ENCODE assay signal across 14 cellular contexts in the genomic region with DNA sequence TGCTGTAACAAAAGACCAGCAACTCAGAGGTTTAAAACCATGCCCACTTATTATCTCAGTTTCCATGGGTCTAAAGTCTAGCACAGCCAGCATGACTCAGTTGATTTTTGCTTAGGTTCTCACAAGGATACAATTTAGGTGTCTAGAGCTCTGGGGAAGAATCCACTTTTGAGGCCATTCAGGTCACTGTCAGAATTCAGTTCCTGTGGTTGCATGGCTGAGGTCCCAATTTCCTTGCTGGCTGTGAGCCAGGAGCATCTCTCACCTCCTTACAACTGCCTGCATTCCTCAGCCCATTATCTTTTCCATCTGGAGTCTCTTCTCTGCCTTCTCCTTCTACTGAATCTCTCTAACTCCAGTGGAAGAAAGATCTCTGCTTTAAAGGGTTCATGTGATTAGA.
"Had no signal": no experiment of that assay in that cellular context is flagged by ENCODE, and none has a peak within 500 bp of the region (broad histone marks: within the 10 kb centered on the region; RNA-seq: fewer than 3 reads in every experiment).

No MANE protein-coding gene starts in this region.

- H3K27me3 ChIP-seq: esophagus muscularis mucosa, heart left ventricle, ovary, thyroid gland had no signal

- H3K4me1 Mint-ChIP-seq: activated naive CD4-positive, alpha-beta T cell treated with anti-CD3 and anti-CD28 coated beads, Interleukin-2, amount 10 ng/mL, durations not matched to agents 7 days and 5 days; neural crest cell; WTC11 had no signal

- DNase-seq: activated CD4-positive, alpha-beta T cell treated with anti-CD3 and anti-CD28 coated beads for 48 hours; activated CD8-positive, alpha-beta memory T cell treated with anti-CD3 and anti-CD28 coated beads for 24 hours; activated naive CD4-positive, alpha-beta T cell treated with anti-CD3 and anti-CD28 coated beads, Interleukin-2, amount 10 ng/mL, durations not matched to agents 7 days and 5 days; dermis blood vessel endothelial cell; heart left ventricle; left ventricle myocardium inferior; ovary; thyroid gland had no signal

- H3K27me3 Mint-ChIP-seq: activated naive CD4-positive, alpha-beta T cell treated with anti-CD3 and anti-CD28 coated beads, Interleukin-2, amount 10 ng/mL, durations not matched to agents 7 days and 5 days; activated T-helper 17 cell treated with anti-CD3 and anti-CD28 coated beads, Interleukin-2, amount 50 U/mL, for 72 hours; central memory CD8-positive, alpha-beta T cell had no signal

- H3K9me3 ChIP-seq: ovary, thyroid gland had no signal

- H3K4me1 ChIP-seq: esophagus muscularis mucosa had no signal

- ATAC-seq: activated T-helper 17 cell treated with anti-CD3 and anti-CD28 coated beads, Interleukin-2, amount 50 U/mL, for 72 hours; heart left ventricle; WTC11 had no signal

- H3K4me3 Mint-ChIP-seq: activated naive CD4-positive, alpha-beta T cell treated with anti-CD3 and anti-CD28 coated beads, Interleukin-2, amount 10 ng/mL, durations not matched to agents 7 days and 5 days; activated T-helper 17 cell treated with anti-CD3 and anti-CD28 coated beads, Interleukin-2, amount 50 U/mL, for 72 hours; central memory CD8-positive, alpha-beta T cell; neural crest cell; T-helper 1 cell treated with Interleukin-12 subunit alpha and Interleukin-12 subunit beta and Interleukin-4 antibody, amounts not matched to agents 30 μg/mL and 1 μg/mL, for 36 hours; WTC11 had no signal

- H3K4me3 ChIP-seq: esophagus muscularis mucosa, heart left ventricle, left ventricle myocardium inferior, ovary, thyroid gland had no signal

- H3K9me3 Mint-ChIP-seq: activated T-helper 17 cell treated with anti-CD3 and anti-CD28 coated beads, Interleukin-2, amount 50 U/mL, for 72 hours had no signal

- H3K27ac ChIP-seq: esophagus muscularis mucosa, heart left ventricle, left ventricle myocardium inferior, ovary, thyroid gland had no signal

- H3K36me3 Mint-ChIP-seq: activated naive CD4-positive, alpha-beta T cell treated with anti-CD3 and anti-CD28 coated beads, Interleukin-2, amount 10 ng/mL, durations not matched to agents 7 days and 5 days had no signal

- H3K36me3 ChIP-seq: esophagus muscularis mucosa, heart left ventricle, left ventricle myocardium inferior, ovary, thyroid gland had no signal

- H3K27ac Mint-ChIP-seq: activated naive CD4-positive, alpha-beta T cell treated with anti-CD3 and anti-CD28 coated beads, Interleukin-2, amount 10 ng/mL, durations not matched to agents 7 days and 5 days; activated T-helper 17 cell treated with anti-CD3 and anti-CD28 coated beads, Interleukin-2, amount 50 U/mL, for 72 hours; T-helper 1 cell treated with Interleukin-12 subunit alpha and Interleukin-12 subunit beta and Interleukin-4 antibody, amounts not matched to agents 30 μg/mL and 1 μg/mL, for 36 hours; WTC11 had no signal
